Comparison of ENCODE assay signal across 8 cellular contexts in the genomic region with DNA sequence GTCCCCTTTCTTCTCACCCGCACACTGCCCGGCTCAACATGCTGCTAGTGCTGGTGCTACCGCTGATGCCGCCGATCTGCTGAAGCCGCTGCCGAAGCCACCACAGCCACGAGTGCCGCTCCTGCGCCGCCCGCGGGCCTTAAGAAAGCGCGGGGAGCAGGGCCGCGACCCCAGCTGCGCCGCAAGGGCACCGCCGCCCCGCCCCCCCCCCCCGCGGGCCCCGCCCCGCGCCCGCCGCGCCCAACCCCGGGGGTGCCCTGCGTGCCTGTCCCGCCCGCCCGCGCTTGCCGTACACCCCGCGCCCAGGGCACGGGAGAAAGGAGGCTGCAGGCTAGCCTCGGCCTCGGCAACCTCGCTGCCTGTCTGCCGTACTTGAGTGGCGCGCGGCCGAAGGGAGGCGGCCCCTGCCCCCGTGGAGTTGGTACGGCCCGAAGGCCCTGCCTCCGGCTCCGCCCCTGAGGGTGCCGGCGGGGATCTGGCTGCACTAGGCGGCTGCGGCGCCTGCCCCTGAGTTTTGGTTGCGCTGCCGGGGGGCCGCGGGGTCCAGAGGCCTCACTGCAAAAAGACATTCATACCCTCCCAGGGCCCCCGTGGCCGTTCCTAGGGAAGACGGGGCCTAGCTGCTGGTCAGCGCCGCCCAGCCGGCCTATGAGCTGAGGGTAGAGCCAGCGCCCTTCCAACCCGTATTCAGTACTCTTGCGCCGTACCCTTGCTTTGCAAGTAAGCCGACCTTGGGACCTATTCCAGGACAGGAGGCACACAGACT. TPM values are rescaled to one million over a fixed set of nuclear protein-coding genes. Genes with fewer than 3 reads are reported as not detected.
DNase-seq lines count a peak whose midpoint lies in the region; ATAC-seq and TF ChIP-seq lines count a peak whose summit lies in the region.

Gene SOD2 (minus strand): TSS at position 114 of the 766 bp plus-strand sequence. CDS start 74 bp downstream, at position 40.

- CTCF ChIA-PET in Panc1 (lab: Charles Lee) = no interaction called here

- intact Hi-C loops in Panc1 (cut with micrococcal nuclease; ENCODE audit: unreplicated experiment) (loop anchor here (5.0 kb wide), 2 partner anchors 34 to 94 kb away; partner anchors contain the start of genes TCP1 and WTAP), esophagus squamous epithelium (cut with DNase I) (loop anchor here (10.0 kb wide), 2 partner anchors 71 to 341 kb away; partner anchors contain the start of gene ACAT2)

- peak within 1 kb of the TSS; percentile 95 for H3K27ac ChIP-seq in Panc1 (ENCODE audit: low read length)
- H3K27ac ChIP-seq in esophagus squamous epithelium = peak within 1 kb of the TSS; percentile 95 to 97 (median 96)

- WGBS in esophagus squamous epithelium, 2 donors = 0% methylated on average over 13 of the region's 74 CpGs; no CpG with 5 or more reads in 1 of the 2 donors

- POLR2A ChIA-PET in Panc1 (lab: Charles Lee) = interaction anchor here (1.1 kb wide), 1 partner anchor 33 kb away, joined by 4 read pairs; the partner anchor contains the start of gene WTAP

- no TSS peak for BruUV-seq in Panc1 (replicated peaks; lab: Mats Ljungman, UMichigan)

- in situ Hi-C loops in Panc1 (cut with HindIII; ENCODE audit: low pct_unique_long_range_greater_than_20kb, low sequenced_read_pairs) = no loop called here

- H3K9me3 ChIP-seq in Panc1 (ENCODE audit: control insufficient read depth, insufficient read depth, low read depth, low read length) = no peaks in the 10 kb centered on the region
- no peaks in the 10 kb centered on the region for H3K9me3 ChIP-seq in esophagus squamous epithelium

- ATAC-seq in GM21619 (IDR thresholded peaks at IDR 0.05; ENCODE audit: unreplicated experiment) = peak; percentile 71
- ATAC-seq in Panc1 = peak; percentile 92

- DNase-seq in DMS53 treated with DMSO at 0.1 percent for 48 hours (lab: John Stamatoyannopoulos, UW; ENCODE audit: unreplicated experiment) (peak; percentile 62), Panc1 (ENCODE audit: low read depth, low spot score) (no peak), esophagus squamous epithelium (lab: John Stamatoyannopoulos, UW) (peak; percentile 54), myocyte (ENCODE audit: low read depth) (peak; percentile 90)
- DNase-seq in Jurkat, Clone E6-1 (ENCODE audit: low read depth, low spot score) = peak; percentile 74
- DNase-seq in activated T-cell treated with anti-CD3 and anti-CD28 coated beads, Interleukin-2, amount 50 U/mL, for 48 hours = peak; percentile 90 to 92
- DNase-seq in stimulated activated CD8-positive, alpha-beta memory T cell treated with anti-CD3 and anti-CD28 coated beads, Interleukin-7, amount 100 ng/mL, for 48 hours (ENCODE audit: extremely low read depth in 1 of 2, low read depth in 1 of 2) = peak; percentile 67 to 68

- peak in 3 of 4 donors; percentile 33 to 91 (median 87) for TF ChIP-seq POLR2A in esophagus squamous epithelium (IDR thresholded peaks at IDR 0.05)

- TF ChIP-seq CTCF in Panc1 (IDR thresholded peaks at IDR 0.05) (no peak), esophagus squamous epithelium (IDR thresholded peaks at IDR 0.05) (peak in 1 of 6 experiments; percentile 16)

- H3K4me3 ChIP-seq in Jurkat, Clone E6-1 (ENCODE audit: low read length) = peak within 1 kb of the TSS; percentile 75
- H3K4me3 ChIP-seq in Panc1 (ENCODE audit: low read depth in 2 of 2, low read length in 2 of 2) = peak within 1 kb of the TSS; percentile 69 to 72
- peak within 1 kb of the TSS; percentile 73 to 92 (median 80) for H3K4me3 ChIP-seq in esophagus squamous epithelium

- no peaks in the 10 kb centered on the region for H3K27me3 ChIP-seq in Panc1 (ENCODE audit: control insufficient read depth, insufficient read depth, low read length)
- H3K27me3 ChIP-seq in esophagus squamous epithelium = no peaks in the 10 kb centered on the region

- H3K4me1 ChIP-seq in Panc1 (ENCODE audit: control insufficient read depth, insufficient read depth, low read length) (peaks cover 21% of the 10 kb centered on the region), esophagus squamous epithelium (peaks cover 7 to 57% (median 26%) of the 10 kb centered on the region in 3 donors)

- H3K36me3 ChIP-seq in Panc1 (ENCODE audit: control insufficient read depth, insufficient read depth, low read length) (peaks cover 3% of the 10 kb centered on the region; the same call in 1 of the 2 replicates), esophagus squamous epithelium (peaks cover 0 to 20% (median 3%) of the 10 kb centered on the region in 3 donors)

RNA-seq across cellular contexts. Expression of gene SOD2, which starts in this region (rescaled TPM):
- 47.0 TPM for polyA plus RNA-seq in Jurkat, Clone E6-1 (2012; ENCODE audit: insufficient read depth, insufficient read length)
- total RNA-seq in Panc1 (2021; ENCODE audit: unreplicated experiment) (180 TPM), esophagus squamous epithelium (100 to 1,000 TPM; 227 to 792 (median 519) TPM), myocyte (177 and 208 TPM in 2 replicates)
- polyA plus RNA-seq in Panc1 (2012; ENCODE audit: insufficient read length) = 137 TPM
- polyA plus RNA-seq in myocyte (2012) = 89.7 TPM
